8 cellular contexts compared by ENCODE assay signal in the genomic region with DNA sequence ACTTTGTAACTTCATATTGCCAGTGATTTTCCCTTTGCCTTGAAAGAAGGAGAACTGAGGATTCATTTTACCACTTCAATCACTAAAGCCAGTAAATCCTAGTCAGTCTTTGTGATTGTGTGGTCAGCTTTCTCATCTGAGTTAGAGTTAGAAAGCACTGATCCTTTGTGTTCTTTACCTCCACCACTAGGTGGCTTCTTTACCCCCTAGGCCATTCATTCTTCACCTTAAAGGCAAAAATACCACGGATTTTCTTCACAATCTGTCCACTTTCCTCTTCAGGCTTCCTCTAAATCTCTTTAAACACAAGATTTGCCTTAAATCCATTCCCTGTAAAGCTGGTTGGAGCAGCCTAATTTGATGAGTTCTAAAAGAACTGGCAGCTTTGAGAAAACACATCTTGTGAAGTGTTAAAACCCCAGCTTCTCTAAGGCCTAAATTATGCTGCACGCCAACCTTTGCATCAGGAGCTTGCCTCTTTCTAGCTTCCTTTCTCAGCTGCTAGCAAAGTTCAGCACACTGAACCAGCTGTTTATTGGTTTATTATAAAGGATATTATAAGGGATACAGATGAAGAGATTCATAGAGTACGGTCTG.
DNase-seq lines count a peak whose midpoint lies in the region; ATAC-seq and TF ChIP-seq lines count a peak whose summit lies in the region.

No MANE protein-coding gene starts in this region.

- H3K4me3 ChIP-seq in AG09309 (ENCODE audit: control insufficient read depth, low read depth, low read length) (no peak overlapping the region), GM12865 (ENCODE audit: low read depth, low read length) (no peak overlapping the region), epithelial cell of esophagus (ENCODE audit: low read length) (no peak overlapping the region), retinal pigment epithelial cell (ENCODE audit: low read length) (no peak overlapping the region)

- peak; percentile 64 for TF ChIP-seq CTCF in AG09309 (IDR thresholded peaks at IDR 0.05; ENCODE audit: control insufficient read depth, insufficient read depth, low read depth, low read length, missing control alignments)
- TF ChIP-seq CTCF in GM12865 (IDR thresholded peaks at IDR 0.05; ENCODE audit: insufficient read depth, low read depth, low read length, missing control alignments) = peak; percentile 57
- peak; percentile 65 for TF ChIP-seq CTCF in epithelial cell of esophagus (IDR thresholded peaks at IDR 0.05; ENCODE audit: insufficient read depth, low read depth, low read length, missing control alignments)
- peak; percentile 85 for TF ChIP-seq CTCF in retinal pigment epithelial cell (conservative IDR thresholded peaks at IDR 0.05; ENCODE audit: low read depth, low read length)

- ATAC-seq in HG03469 (IDR thresholded peaks at IDR 0.05; ENCODE audit: unreplicated experiment) = no peak
- ATAC-seq in HG02763 (IDR thresholded peaks at IDR 0.05; ENCODE audit: unreplicated experiment) = no peak

- DNase-seq in AG09309 (ENCODE audit: low read depth) = no peak
- peak; percentile 9 for DNase-seq in GM12865 (ENCODE audit: low read depth)
- peak; percentile 10 for DNase-seq in NCI-H82 treated with DMSO at 0.1 percent for 48 hours (lab: John Stamatoyannopoulos, UW; ENCODE audit: unreplicated experiment)
- DNase-seq in epithelial cell of esophagus (ENCODE audit: low read depth) = peak; percentile 25
- peak; percentile 9 for DNase-seq in retinal pigment epithelial cell (ENCODE audit: low read depth)
- no peak for DNase-seq in effector CD8-positive, alpha-beta T cell (lab: John Stamatoyannopoulos, UW)

Comparison
In these comparisons a context has a peak if more than half of its experiments do, and no peak if none do; other contexts are left out.
1. DNase-seq: peak in GM12865 (single experiment), NCI-H82 treated with DMSO at 0.1 percent for 48 hours (single experiment), epithelial cell of esophagus (single experiment) and retinal pigment epithelial cell (single experiment); none in AG09309 (single experiment) and effector CD8-positive, alpha-beta T cell (single experiment).
2. Peak in every context shown above with its lines, with median percentiles within 50 percentile points of each other: CTCF ChIP-seq.